9 cellular contexts compared by ENCODE assay signal in genomic region chr15:44289352-44289790, GRCh38. TPM values are rescaled to one million over a fixed set of nuclear protein-coding genes. Genes with fewer than 3 reads are reported as not detected.
DNase-seq lines count a peak whose midpoint lies in the region; ATAC-seq, FAIRE-seq and TF ChIP-seq lines count a peak whose summit lies in the region.
"Had no signal": no experiment of that assay in that cellular context is flagged by ENCODE, and none has a peak within 500 bp of the region (broad histone marks: within the 10 kb centered on the region; RNA-seq: fewer than 3 reads in every experiment).

No MANE protein-coding gene starts in this region.

- H3K4me3 ChIP-seq in SJSA1 (peak overlapping the region; percentile 80), fibroblast of the aortic adventitia (ENCODE audit: low read depth, low read length) (peak overlapping the region; percentile 87), skeletal muscle satellite cell (ENCODE audit: low read length) (peak overlapping the region; percentile 99)

- H3K27me3 ChIP-seq in SJSA1 (replicated peaks): no peaks in the 10 kb centered on the region
- no peaks in the 10 kb centered on the region for H3K27me3 ChIP-seq in skeletal muscle satellite cell (ENCODE audit: control insufficient read depth, insufficient read depth, low read length)

- TF ChIP-seq CTCF in fibroblast of the aortic adventitia (IDR thresholded peaks at IDR 0.05; ENCODE audit: insufficient read depth, low read length): no peak

- no peak for FAIRE-seq in HTR-8/SVneo (lab: Jason Lieb, UNC)
- FAIRE-seq: colon had no signal

- peaks cover 9% of the 10 kb centered on the region; the same call in 1 of the 2 replicates for H3K36me3 ChIP-seq in SJSA1
- H3K36me3 ChIP-seq in skeletal muscle satellite cell (ENCODE audit: insufficient read depth, low read length): peaks cover 10% of the 10 kb centered on the region

- H3K9ac ChIP-seq in skeletal muscle satellite cell (ENCODE audit: low read depth, low read length): peak overlapping the region; percentile 97

- peak overlapping the region; percentile 80 for H3K4me2 ChIP-seq in skeletal muscle satellite cell (ENCODE audit: low read length)

- H3K4me1 ChIP-seq in SJSA1 (replicated peaks): peaks cover 15% of the 10 kb centered on the region
- peaks cover 16% of the 10 kb centered on the region for H3K4me1 ChIP-seq in skeletal muscle satellite cell (ENCODE audit: control insufficient read depth, insufficient read depth, low read length)

- peak; percentile 7 for DNase-seq in NCI-H526 treated with DMSO at 0.1 percent for 48 hours (lab: John Stamatoyannopoulos, UW)
- DNase-seq in NCI-H526 (lab: John Stamatoyannopoulos, UW): no peak
- DNase-seq in SJSA1 (ENCODE audit: low read depth in 1 of 2, low spot score in 2 of 2): no peak
- DNase-seq in fibroblast of the aortic adventitia (ENCODE audit: low read depth): no peak
- DNase-seq in NCI-H1048 (lab: John Stamatoyannopoulos, UW): no peak
- no peak for DNase-seq in HTR-8/SVneo (ENCODE audit: insufficient read length, low spot score)

- no peak overlapping the region for H3K27ac ChIP-seq in SJSA1

- ATAC-seq in HG02759 (IDR thresholded peaks at IDR 0.05; ENCODE audit: unreplicated experiment): no peak

- no peaks in the 10 kb centered on the region for H3K9me3 ChIP-seq in SJSA1 (replicated peaks)
- no peaks in the 10 kb centered on the region for H3K9me3 ChIP-seq in skeletal muscle satellite cell (replicated peaks; ENCODE audit: low read length)

RNA-seq across cellular contexts. Expression of gene GOLM2, which starts 0.9 kb away (rescaled TPM):
- total RNA-seq in SJSA1 (2014; rRNA removed; shearing (Covaris generic)): 72.7 and 95.2 TPM in 2 replicates
- 47.3 and 150 TPM in 2 replicates for total RNA-seq in fibroblast of the aortic adventitia (ENCODE audit: low replicate concordance)
- 75.4 and 84.7 TPM in 2 replicates for total RNA-seq in skeletal muscle satellite cell (2012; rRNA removed)
